23 cellular contexts compared by ENCODE assay signal in the genomic region with DNA sequence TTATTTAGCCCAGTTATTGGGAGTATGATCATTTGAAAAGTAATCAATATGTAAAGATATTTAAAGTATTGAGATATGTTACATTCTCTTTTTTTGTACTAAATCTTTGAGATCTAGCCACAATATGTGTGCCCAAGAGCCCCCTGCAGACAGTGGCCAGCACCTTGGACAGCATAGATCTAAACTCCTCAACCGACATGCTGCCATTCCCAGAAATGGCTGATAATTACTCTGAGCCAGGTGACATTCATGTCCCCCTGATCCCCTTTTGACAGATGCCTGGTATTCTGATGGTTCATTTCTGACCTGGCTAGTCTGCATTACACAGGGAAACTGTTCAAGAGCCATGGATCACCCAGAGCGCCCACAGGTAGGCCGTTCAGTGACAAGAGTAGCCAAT.
DNase-seq lines count a peak whose midpoint lies in the region; ATAC-seq and TF ChIP-seq lines count a peak whose summit lies in the region.
"Had no signal": no experiment of that assay in that cellular context is flagged by ENCODE, and none has a peak within 500 bp of the region (broad histone marks: within the 10 kb centered on the region; RNA-seq: fewer than 3 reads in every experiment).

No MANE protein-coding gene starts in this region.

- H3K4me2 ChIP-seq in MM.1S (ENCODE audit: low read depth, low read length), result peak overlapping the region; percentile 69

- H3K4me3 Mint-ChIP-seq in activated CD8-positive, alpha-beta T cell treated with anti-CD3 and anti-CD28 coated beads, Interleukin-2, amount 10 ng/mL, durations not matched to agents 7 days and 5 days, result no peak overlapping the region
- no peak overlapping the region for H3K4me3 Mint-ChIP-seq in activated CD8-positive, alpha-beta T cell treated with anti-CD3 and anti-CD28 coated beads for 36 hours
- peak overlapping the region in 7 of 8 donors; percentile 60 to 89 (median 74) for H3K4me3 Mint-ChIP-seq in naive B cell
- H3K4me3 Mint-ChIP-seq: T-helper 1 cell treated with Interleukin-12 subunit alpha and Interleukin-12 subunit beta and Interleukin-4 antibody, amounts not matched to agents 30 μg/mL and 1 μg/mL, for 36 hours had no signal

- no peak for TF ChIP-seq CTCF in activated CD8-positive, alpha-beta T cell treated with anti-CD3 and anti-CD28 coated beads for 36 hours (IDR thresholded peaks at IDR 0.05)
- no peak for TF ChIP-seq CTCF in MM.1S (IDR thresholded peaks at IDR 0.05; ENCODE audit: low read length)

- no peak for ATAC-seq in activated CD8-positive, alpha-beta T cell treated with anti-CD3 and anti-CD28 coated beads, Interleukin-2, amount 10 ng/mL, durations not matched to agents 7 days and 5 days
- ATAC-seq in activated CD8-positive, alpha-beta T cell treated with anti-CD3 and anti-CD28 coated beads for 36 hours, result no peak
- ATAC-seq in naive B cell (ENCODE audit: low read depth in 2 of 2) (no peak), HG03378 (IDR thresholded peaks at IDR 0.05; ENCODE audit: unreplicated experiment) (no peak)
- ATAC-seq: Panc1 had no signal

- H3K79me2 ChIP-seq in MM.1S (ENCODE audit: low read length), result no peaks in the 10 kb centered on the region

- H3K27me3 ChIP-seq in MM.1S (replicated peaks; ENCODE audit: insufficient read depth, low read length), result no peaks in the 10 kb centered on the region
- H3K27me3 ChIP-seq: brain microvascular endothelial cell, colonic mucosa, sigmoid colon had no signal

- intact Hi-C loops in activated CD8-positive, alpha-beta T cell treated with anti-CD3 and anti-CD28 coated beads for 36 hours (cut with micrococcal nuclease), result no loop called here

- peak overlapping the region; percentile 40 for H3K27ac Mint-ChIP-seq in activated CD8-positive, alpha-beta T cell treated with anti-CD3 and anti-CD28 coated beads, Interleukin-2, amount 10 ng/mL, durations not matched to agents 7 days and 5 days
- H3K27ac Mint-ChIP-seq in activated CD8-positive, alpha-beta T cell treated with anti-CD3 and anti-CD28 coated beads for 36 hours, result no peak overlapping the region
- peak overlapping the region in 3 of 6 donors; percentile 33 to 94 (median 84) for H3K27ac Mint-ChIP-seq in naive B cell
- H3K27ac Mint-ChIP-seq: natural killer cell treated with Interleukin-12 subunit alpha and Interleukin-12 subunit beta and Interleukin-15 and Interleukin-18, amount 100 ng/mL, for 72 hours; T-helper 1 cell treated with Interleukin-12 subunit alpha and Interleukin-12 subunit beta and Interleukin-4 antibody, amounts not matched to agents 30 μg/mL and 1 μg/mL, for 36 hours had no signal

- CTCF ChIA-PET in activated CD8-positive, alpha-beta T cell treated with anti-CD3 and anti-CD28 coated beads, Interleukin-2, amount 10 ng/mL, durations not matched to agents 7 days and 5 days (lab: Charles Lee), result interaction anchor here (0.9 to 1.0 kb wide), 3 partner anchors 10 to 243 kb away, joined by 3 to 5 read pairs (median 3); no protein-coding TSS in a partner anchor
- CTCF ChIA-PET in activated CD8-positive, alpha-beta T cell treated with anti-CD3 and anti-CD28 coated beads for 36 hours (lab: Charles Lee), result no interaction called here

- POLR2A ChIA-PET in activated CD8-positive, alpha-beta T cell treated with anti-CD3 and anti-CD28 coated beads, Interleukin-2, amount 10 ng/mL, durations not matched to agents 7 days and 5 days (lab: Charles Lee), result interaction anchor here (0.9 kb wide), 1 partner anchor 23 kb away, joined by 3 read pairs; no protein-coding TSS in a partner anchor
- POLR2A ChIA-PET in activated CD8-positive, alpha-beta T cell treated with anti-CD3 and anti-CD28 coated beads for 36 hours (lab: Charles Lee), result no interaction called here

- no peaks in the 10 kb centered on the region for H3K9me3 Mint-ChIP-seq in activated CD8-positive, alpha-beta T cell treated with anti-CD3 and anti-CD28 coated beads, Interleukin-2, amount 10 ng/mL, durations not matched to agents 7 days and 5 days (ENCODE audit: insufficient read depth)
- H3K9me3 Mint-ChIP-seq in activated CD8-positive, alpha-beta T cell treated with anti-CD3 and anti-CD28 coated beads for 36 hours, result no peaks in the 10 kb centered on the region
- H3K9me3 Mint-ChIP-seq in naive B cell, result no peaks in the 10 kb centered on the region
- H3K9me3 Mint-ChIP-seq: natural killer cell treated with Interleukin-12 subunit alpha and Interleukin-12 subunit beta and Interleukin-15 and Interleukin-18, amount 100 ng/mL, for 72 hours; T-helper 1 cell treated with Interleukin-12 subunit alpha and Interleukin-12 subunit beta and Interleukin-4 antibody, amounts not matched to agents 30 μg/mL and 1 μg/mL, for 36 hours had no signal

- no peaks in the 10 kb centered on the region for H3K9me3 ChIP-seq in MM.1S (replicated peaks; ENCODE audit: insufficient read depth, low read length)
- H3K9me3 ChIP-seq: colonic mucosa, sigmoid colon had no signal

- peak overlapping the region; percentile 99 for H3K27ac ChIP-seq in MM.1S (ENCODE audit: low read length)
- H3K27ac ChIP-seq: brain microvascular endothelial cell, colonic mucosa, parathyroid adenoma, sigmoid colon had no signal

- peaks cover 29% of the 10 kb centered on the region for H3K36me3 Mint-ChIP-seq in activated CD8-positive, alpha-beta T cell treated with anti-CD3 and anti-CD28 coated beads, Interleukin-2, amount 10 ng/mL, durations not matched to agents 7 days and 5 days (ENCODE audit: low read depth)
- no peaks in the 10 kb centered on the region for H3K36me3 Mint-ChIP-seq in activated CD8-positive, alpha-beta T cell treated with anti-CD3 and anti-CD28 coated beads for 36 hours (ENCODE audit: low read depth)
- H3K36me3 Mint-ChIP-seq in naive B cell, result no peaks in the 10 kb centered on the region
- H3K36me3 Mint-ChIP-seq: natural killer cell treated with Interleukin-12 subunit alpha and Interleukin-12 subunit beta and Interleukin-15 and Interleukin-18, amount 100 ng/mL, for 72 hours had no signal

- no peaks in the 10 kb centered on the region for H3K9me2 ChIP-seq in MM.1S (replicated peaks; ENCODE audit: insufficient read depth, low read length)

- peaks cover 72% of the 10 kb centered on the region for H3K4me1 ChIP-seq in MM.1S (ENCODE audit: low read length)
- H3K4me1 ChIP-seq: colonic mucosa, parathyroid adenoma, sigmoid colon had no signal

- peaks cover 73% of the 10 kb centered on the region for H3K4me1 Mint-ChIP-seq in activated CD8-positive, alpha-beta T cell treated with anti-CD3 and anti-CD28 coated beads, Interleukin-2, amount 10 ng/mL, durations not matched to agents 7 days and 5 days (ENCODE audit: low read depth)
- H3K4me1 Mint-ChIP-seq in activated CD8-positive, alpha-beta T cell treated with anti-CD3 and anti-CD28 coated beads for 36 hours (ENCODE audit: low read depth), result peaks cover 45% of the 10 kb centered on the region
- peaks cover 68 to 94% (median 80%) of the 10 kb centered on the region in 3 donors for H3K4me1 Mint-ChIP-seq in naive B cell

- H3K9ac ChIP-seq in MM.1S (ENCODE audit: low read length), result peak overlapping the region; percentile 79; the same call in 1 of the 2 replicates
- H3K9ac ChIP-seq: parathyroid adenoma had no signal

- H3K36me3 ChIP-seq in MM.1S (replicated peaks; ENCODE audit: insufficient read depth, low read length), result no peaks in the 10 kb centered on the region
- H3K36me3 ChIP-seq: brain microvascular endothelial cell, colonic mucosa, sigmoid colon had no signal

- H2AFZ ChIP-seq in MM.1S (ENCODE audit: low read length), result no peak overlapping the region
- H2AFZ ChIP-seq: parathyroid adenoma had no signal

- peaks cover 50% of the 10 kb centered on the region for H3F3A ChIP-seq in MM.1S (ENCODE audit: insufficient read depth, low read length)

- no peaks in the 10 kb centered on the region for H4K20me1 ChIP-seq in MM.1S (ENCODE audit: insufficient read depth, low read length)

- H3K4me3 ChIP-seq in MM.1S (ENCODE audit: low read length), result no peak overlapping the region
- H3K4me3 ChIP-seq: colonic mucosa, sigmoid colon had no signal

- no peak for DNase-seq in activated CD8-positive, alpha-beta T cell treated with anti-CD3 and anti-CD28 coated beads, Interleukin-2, amount 10 ng/mL, durations not matched to agents 7 days and 5 days
- DNase-seq in activated CD8-positive, alpha-beta T cell treated with anti-CD3 and anti-CD28 coated beads for 36 hours, result no peak
- no peak for DNase-seq in MM.1S
- DNase-seq in astrocyte of the hippocampus (ENCODE audit: low read depth, low spot score), result peak; percentile 23
- DNase-seq in naive B cell, result no peak
- no peak for DNase-seq in amygdala (lab: John Stamatoyannopoulos, UW)
- DNase-seq in NCI-H82 treated with DMSO at 0.1 percent for 48 hours (lab: John Stamatoyannopoulos, UW; ENCODE audit: unreplicated experiment), result no peak
- DNase-seq: activated CD4-positive, alpha-beta T cell treated with anti-CD3 and anti-CD28 coated beads, Interleukin-2, amount 50 U/mL, for 1 hour; activated CD8-positive, alpha-beta memory T cell treated with anti-CD3 and anti-CD28 coated beads, Interleukin-2, amount 50 U/mL, for 48 hours; brain microvascular endothelial cell; C1 segment of cervical spinal cord; colonic mucosa; glutamatergic neuron; KBM-7; NCI-H82; sigmoid colon; stimulated activated CD4-positive, alpha-beta T cell treated with anti-CD3 and anti-CD28 coated beads, Interleukin-15, amount 100 ng/mL, for 24 hours; stimulated activated CD8-positive, alpha-beta memory T cell treated with anti-CD3 and anti-CD28 coated beads, Interleukin-4, amount 100 ng/mL, for 48 hours had no signal

- peaks cover 3% of the 10 kb centered on the region for H3K27me3 Mint-ChIP-seq in activated CD8-positive, alpha-beta T cell treated with anti-CD3 and anti-CD28 coated beads, Interleukin-2, amount 10 ng/mL, durations not matched to agents 7 days and 5 days (ENCODE audit: low read depth)
- no peaks in the 10 kb centered on the region for H3K27me3 Mint-ChIP-seq in activated CD8-positive, alpha-beta T cell treated with anti-CD3 and anti-CD28 coated beads for 36 hours
- H3K27me3 Mint-ChIP-seq in naive B cell, result no peaks in the 10 kb centered on the region

Comparison
In these comparisons a context has a peak if more than half of its experiments do, and no peak if none do; other contexts are left out.
1. H3K4me3 Mint-ChIP-seq: peak in naive B cell (7 of 8); none in activated CD8-positive, alpha-beta T cell treated with anti-CD3 and anti-CD28 coated beads, Interleukin-2, amount 10 ng/mL, durations not matched to agents 7 days and 5 days (single experiment) and activated CD8-positive, alpha-beta T cell treated with anti-CD3 and anti-CD28 coated beads for 36 hours (single experiment).